29 cellular contexts compared by ENCODE assay signal in the genomic region with DNA sequence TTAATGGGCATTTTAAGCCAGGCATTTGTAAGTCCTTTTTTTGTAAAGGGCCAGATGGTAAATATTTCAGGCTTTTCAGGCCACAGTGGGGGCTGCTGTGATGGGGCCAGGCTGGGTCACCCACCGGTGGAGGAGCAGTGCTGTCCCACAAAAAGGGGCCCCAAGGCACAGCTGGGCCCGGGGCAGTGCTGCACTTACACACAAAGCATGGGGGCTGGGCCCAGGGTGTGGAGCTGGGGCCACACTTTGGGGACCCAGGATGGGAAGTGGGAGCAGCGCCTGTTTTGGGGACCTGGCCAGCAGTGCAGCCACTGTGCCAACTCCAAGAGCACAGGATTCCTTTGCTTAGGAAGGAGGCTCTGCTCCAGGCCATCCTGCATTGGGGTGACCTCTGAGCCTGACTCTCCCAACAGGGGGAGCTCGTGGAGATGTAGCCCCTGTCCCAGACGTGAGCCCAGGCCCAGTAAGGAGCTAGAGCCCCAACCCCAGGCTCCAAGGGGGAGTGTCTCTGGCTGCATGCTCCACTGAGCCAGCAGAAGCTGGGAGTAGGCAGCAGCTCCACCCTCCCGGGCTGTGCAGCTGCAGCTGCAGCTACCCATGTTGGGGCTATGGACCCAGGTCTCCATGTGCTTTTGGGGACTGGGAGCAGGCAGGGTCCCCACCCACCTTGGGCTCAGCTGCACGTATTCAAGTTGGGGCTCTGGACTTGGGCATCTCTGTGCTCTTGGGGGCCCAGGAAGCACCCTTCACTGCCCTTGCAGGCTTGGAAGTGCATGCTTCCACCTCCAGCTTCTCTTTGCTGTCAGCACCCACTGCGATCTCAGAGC.
DNase-seq lines count a peak whose midpoint lies in the region; ATAC-seq and TF ChIP-seq lines count a peak whose summit lies in the region.
"Had no signal": no experiment of that assay in that cellular context is flagged by ENCODE, and none has a peak within 500 bp of the region (broad histone marks: within the 10 kb centered on the region; RNA-seq: fewer than 3 reads in every experiment).

No MANE protein-coding gene starts in this region.

- DNase-seq in stimulated activated naive CD8-positive, alpha-beta T cell treated with anti-CD3 and anti-CD28 coated beads, Interleukin-15, Interleukin-2, amounts not matched to agents 100 U/mL and 50 U/mL, for 24 hours = no peak
- DNase-seq in stimulated activated naive CD8-positive, alpha-beta T cell treated with anti-CD3 and anti-CD28 coated beads, Interleukin-15, amount 100 ng/mL, for 72 hours = no peak
- DNase-seq in WERI-Rb-1 (peak; percentile 10), left kidney (ENCODE audit: low read depth, low spot score) (peak; percentile 39), aorta (peak in 1 of 2 donors; percentile 59)
- no peak for DNase-seq in CD4-positive, alpha-beta T cell
- no peak for DNase-seq in activated CD4-positive, alpha-beta T cell treated with anti-CD3 and anti-CD28 coated beads, Interleukin-2, amount 50 U/mL, for 1 hour
- DNase-seq: activated CD4-positive, alpha-beta T cell treated with anti-CD3 and anti-CD28 coated beads, Interleukin-2, amount 50 U/mL, for 48 hours; activated naive CD4-positive, alpha-beta T cell treated with anti-CD3 and anti-CD28 coated beads, Interleukin-2, amount 10 ng/mL, durations not matched to agents 7 days and 5 days; adrenal gland; brain microvascular endothelial cell; CD4-positive, alpha-beta memory T cell; cerebellar nuclear complex; dermis blood vessel endothelial cell; gastrocnemius medialis; HCEC 1CT; immature natural killer cell; NCI-H1436; NCI-H2081 treated with DMSO at 0.1 percent for 48 hours; PC-3; small intestine; stimulated activated naive CD4-positive, alpha-beta T cell treated with Interleukin-2 at 50 U/mL for 16 hours; testis had no signal

- H3K27ac Mint-ChIP-seq in stimulated activated naive CD8-positive, alpha-beta T cell treated with anti-CD3 and anti-CD28 coated beads, Interleukin-15, amount 100 ng/mL, for 72 hours = peak overlapping the region in 1 of 2 donors; percentile 27
- no peak overlapping the region for H3K27ac Mint-ChIP-seq in CD4-positive, alpha-beta T cell
- H3K27ac Mint-ChIP-seq: activated naive CD4-positive, alpha-beta T cell treated with anti-CD3 and anti-CD28 coated beads, Interleukin-2, amount 10 ng/mL, durations not matched to agents 7 days and 5 days; activated T-helper 1 cell treated with anti-CD3 and anti-CD28 coated beads, Interleukin-12 subunit alpha, Interleukin-12 subunit beta, Interleukin-2, Interleukin-4 antibody, amounts not matched to agents 30 ng/mL and 10 ng/mL and 1 ng/mL, durations not matched to agents 14 hours and 24 hours and 36 hours; CD4-positive, alpha-beta memory T cell; immature natural killer cell; T-helper 1 cell treated with Interleukin-12 subunit alpha and Interleukin-12 subunit beta and Interleukin-4 antibody, amounts not matched to agents 30 μg/mL and 1 μg/mL, for 36 hours had no signal

- TF ChIP-seq CTCF in WERI-Rb-1 (IDR thresholded peaks at IDR 0.05; ENCODE audit: low read depth, low read length) = no peak
- no peak for TF ChIP-seq CTCF in CD4-positive, alpha-beta T cell (IDR thresholded peaks at IDR 0.05)

- H3K4me3 ChIP-seq in WERI-Rb-1 (ENCODE audit: low read depth, low read length) (no peak overlapping the region), aorta (ENCODE audit: low read length in 2 of 2) (no peak overlapping the region)
- H3K4me3 ChIP-seq: adrenal gland, gastrocnemius medialis, testis had no signal

- H3K36me3 Mint-ChIP-seq in CD4-positive, alpha-beta T cell (ENCODE audit: low read depth) = no peaks in the 10 kb centered on the region
- H3K36me3 Mint-ChIP-seq: activated naive CD4-positive, alpha-beta T cell treated with anti-CD3 and anti-CD28 coated beads, Interleukin-2, amount 10 ng/mL, durations not matched to agents 7 days and 5 days; CD4-positive, alpha-beta memory T cell; immature natural killer cell had no signal

- POLR2A ChIA-PET in CD4-positive, alpha-beta T cell (lab: Charles Lee) = no interaction called here

- H3K27me3 ChIP-seq in WERI-Rb-1 (ENCODE audit: insufficient read depth, low read depth, severe bottlenecking) (no peaks in the 10 kb centered on the region), aorta (ENCODE audit: control insufficient read depth in 1 of 2, insufficient read depth in 2 of 2, low read length in 1 of 2) (no peaks in the 10 kb centered on the region)
- no peaks in the 10 kb centered on the region for H3K27me3 ChIP-seq in CD4-positive, alpha-beta T cell (ENCODE audit: control insufficient read depth, insufficient read depth, low read length)
- H3K27me3 ChIP-seq: adrenal gland, brain microvascular endothelial cell, gastrocnemius medialis, testis had no signal

- H3K4me1 Mint-ChIP-seq in stimulated activated naive CD8-positive, alpha-beta T cell treated with anti-CD3 and anti-CD28 coated beads, Interleukin-15, amount 100 ng/mL, for 72 hours = no peaks in the 10 kb centered on the region
- no peaks in the 10 kb centered on the region for H3K4me1 Mint-ChIP-seq in CD4-positive, alpha-beta T cell (ENCODE audit: low read depth)
- H3K4me1 Mint-ChIP-seq: activated naive CD4-positive, alpha-beta T cell treated with anti-CD3 and anti-CD28 coated beads, Interleukin-2, amount 10 ng/mL, durations not matched to agents 7 days and 5 days; CD4-positive, alpha-beta memory T cell; immature natural killer cell had no signal

- H3K4me3 Mint-ChIP-seq in stimulated activated naive CD8-positive, alpha-beta T cell treated with anti-CD3 and anti-CD28 coated beads, Interleukin-15, amount 100 ng/mL, for 72 hours = no peak overlapping the region
- H3K4me3 Mint-ChIP-seq in CD4-positive, alpha-beta T cell = no peak overlapping the region
- H3K4me3 Mint-ChIP-seq: activated naive CD4-positive, alpha-beta T cell treated with anti-CD3 and anti-CD28 coated beads, Interleukin-2, amount 10 ng/mL, durations not matched to agents 7 days and 5 days; activated T-helper 1 cell treated with anti-CD3 and anti-CD28 coated beads, Interleukin-12 subunit alpha, Interleukin-12 subunit beta, Interleukin-2, Interleukin-4 antibody, amounts not matched to agents 30 ng/mL and 10 ng/mL and 1 ng/mL, durations not matched to agents 14 hours and 24 hours and 36 hours; CD4-positive, alpha-beta memory T cell; immature natural killer cell; T-helper 1 cell treated with Interleukin-12 subunit alpha and Interleukin-12 subunit beta and Interleukin-4 antibody, amounts not matched to agents 30 μg/mL and 1 μg/mL, for 36 hours had no signal

- H3K9me3 Mint-ChIP-seq in stimulated activated naive CD8-positive, alpha-beta T cell treated with anti-CD3 and anti-CD28 coated beads, Interleukin-15, amount 100 ng/mL, for 72 hours = peaks cover 6 to 29% of the 10 kb centered on the region in 2 donors
- H3K9me3 Mint-ChIP-seq in CD4-positive, alpha-beta T cell = peaks cover 15% of the 10 kb centered on the region

- H3K36me3 ChIP-seq in WERI-Rb-1 = no peaks in the 10 kb centered on the region
- H3K36me3 ChIP-seq in aorta (ENCODE audit: control insufficient read depth in 1 of 2, insufficient read depth in 2 of 2, low read length in 1 of 2) = no peaks in the 10 kb centered on the region
- H3K36me3 ChIP-seq: adrenal gland, brain microvascular endothelial cell, gastrocnemius medialis had no signal

- intact Hi-C loops in aorta (cut with DNase I) = no loop called here
- intact Hi-C loops in CD4-positive, alpha-beta T cell (cut with DNase I, micrococcal nuclease) = no loop called here

- 75 to 79% methylated on average over 8 of the region's 8 CpGs for WGBS in aorta, 2 donors

- no peaks in the 10 kb centered on the region for H3K27me3 Mint-ChIP-seq in stimulated activated naive CD8-positive, alpha-beta T cell treated with anti-CD3 and anti-CD28 coated beads, Interleukin-15, amount 100 ng/mL, for 72 hours
- no peaks in the 10 kb centered on the region for H3K27me3 Mint-ChIP-seq in CD4-positive, alpha-beta T cell
- H3K27me3 Mint-ChIP-seq: activated naive CD4-positive, alpha-beta T cell treated with anti-CD3 and anti-CD28 coated beads, Interleukin-2, amount 10 ng/mL, durations not matched to agents 7 days and 5 days; CD4-positive, alpha-beta memory T cell had no signal

- no peaks in the 10 kb centered on the region for H3K9me3 ChIP-seq in WERI-Rb-1 (ENCODE audit: severe bottlenecking)
- no peaks in the 10 kb centered on the region for H3K9me3 ChIP-seq in aorta (ENCODE audit: control insufficient read depth, low read length)
- peaks cover 5% of the 10 kb centered on the region for H3K9me3 ChIP-seq in CD4-positive, alpha-beta T cell (ENCODE audit: control insufficient read depth, low read length)
- H3K9me3 ChIP-seq: adrenal gland, testis had no signal

- H3K27ac ChIP-seq in WERI-Rb-1 = no peak overlapping the region
- H3K27ac ChIP-seq in aorta (ENCODE audit: low read depth in 1 of 2, low read length in 2 of 2) = no peak overlapping the region
- H3K27ac ChIP-seq in CD4-positive, alpha-beta T cell (ENCODE audit: low read depth, low read length) = no peak overlapping the region
- H3K27ac ChIP-seq: adrenal gland, brain microvascular endothelial cell, gastrocnemius medialis, testis had no signal

- no peaks in the 10 kb centered on the region for H3K4me1 ChIP-seq in aorta (ENCODE audit: control insufficient read depth in 1 of 2, insufficient read depth in 2 of 2, low read length in 2 of 2)
- H3K4me1 ChIP-seq: adrenal gland, gastrocnemius medialis, testis had no signal

- peak; percentile 9 for ATAC-seq in stimulated activated naive CD8-positive, alpha-beta T cell treated with anti-CD3 and anti-CD28 coated beads, Interleukin-15, Interleukin-2, amounts not matched to agents 100 U/mL and 50 U/mL, for 24 hours
- ATAC-seq in stimulated activated naive CD8-positive, alpha-beta T cell treated with anti-CD3 and anti-CD28 coated beads, Interleukin-15, amount 100 ng/mL, for 72 hours = no peak
- ATAC-seq in aorta (ENCODE audit: low FRiP score) (peak; percentile 35), HG02852 (IDR thresholded peaks at IDR 0.05; ENCODE audit: unreplicated experiment) (no peak)
- no peak for ATAC-seq in CD4-positive, alpha-beta T cell (ENCODE audit: poor library complexity)
- ATAC-seq: activated CD4-positive, CD25-positive, alpha-beta regulatory T cell treated with anti-CD3 and anti-CD28 coated beads, Interleukin-2, amount 50 U/mL, for 24 hours; gastrocnemius medialis; left lobe of liver; PC-3; SK-N-SH treated with all-trans-retinoic acid at 6 μM for 48 hours had no signal

- CTCF ChIA-PET in CD4-positive, alpha-beta T cell (lab: Charles Lee) = no interaction called here

Comparison
In these comparisons a context has a peak if more than half of its experiments do, and no peak if none do; other contexts are left out.
1. ATAC-seq: peak in stimulated activated naive CD8-positive, alpha-beta T cell treated with anti-CD3 and anti-CD28 coated beads, Interleukin-15, Interleukin-2, amounts not matched to agents 100 U/mL and 50 U/mL, for 24 hours (single experiment) and aorta (single experiment); none in stimulated activated naive CD8-positive, alpha-beta T cell treated with anti-CD3 and anti-CD28 coated beads, Interleukin-15, amount 100 ng/mL, for 72 hours (single experiment), CD4-positive, alpha-beta T cell (single experiment) and HG02852 (single experiment).
2. DNase-seq: peak in WERI-Rb-1 (single experiment) and left kidney (single experiment); none in stimulated activated naive CD8-positive, alpha-beta T cell treated with anti-CD3 and anti-CD28 coated beads, Interleukin-15, Interleukin-2, amounts not matched to agents 100 U/mL and 50 U/mL, for 24 hours (single experiment), stimulated activated naive CD8-positive, alpha-beta T cell treated with anti-CD3 and anti-CD28 coated beads, Interleukin-15, amount 100 ng/mL, for 72 hours (0 of 2), CD4-positive, alpha-beta T cell (0 of 10) and activated CD4-positive, alpha-beta T cell treated with anti-CD3 and anti-CD28 coated beads, Interleukin-2, amount 50 U/mL, for 1 hour (single experiment).